Comparison of ENCODE assay signal across 25 cellular contexts in genomic region chr20:64114356-64114971, GRCh38. TPM values are rescaled to one million over a fixed set of nuclear protein-coding genes. Genes with fewer than 3 reads are reported as not detected.
A peak's percentile ranks its signal among the peaks of the same experiment; 100 is the strongest.
DNase-seq lines count a peak whose midpoint lies in the region; TF ChIP-seq lines count a peak whose summit lies in the region.
"Had no signal": no experiment of that assay in that cellular context is flagged by ENCODE, and none has a peak within 500 bp of the region (broad histone marks: within the 10 kb centered on the region; RNA-seq: fewer than 3 reads in every experiment).

No MANE protein-coding gene starts in this region.

- no peaks in the 10 kb centered on the region for H3K4me1 Mint-ChIP-seq in activated CD4-positive, alpha-beta T cell treated with anti-CD3 and anti-CD28 coated beads, Interleukin-2, amount 10 ng/mL, durations not matched to agents 24 days and 14 days
- H3K4me1 Mint-ChIP-seq in CD14-positive monocyte (no peaks in the 10 kb centered on the region), chondrocyte (ENCODE audit: low read depth) (no peaks in the 10 kb centered on the region), type B pancreatic cell (ENCODE audit: unreplicated experiment) (no peaks in the 10 kb centered on the region)

- no peak for TF ChIP-seq CTCF in CD14-positive monocyte (IDR thresholded peaks at IDR 0.05)
- no peak for TF ChIP-seq CTCF in chondrocyte (IDR thresholded peaks at IDR 0.05)
- TF ChIP-seq CTCF in type B pancreatic cell (conservative IDR thresholded peaks at IDR 0.05): no peak

- H3K27ac Mint-ChIP-seq in activated CD4-positive, alpha-beta T cell treated with anti-CD3 and anti-CD28 coated beads, Interleukin-2, amount 10 ng/mL, durations not matched to agents 24 days and 14 days: no peak overlapping the region
- H3K27ac Mint-ChIP-seq in CD14-positive monocyte: no peak overlapping the region
- no peak overlapping the region for H3K27ac Mint-ChIP-seq in chondrocyte (ENCODE audit: unreplicated experiment)
- H3K27ac Mint-ChIP-seq in type B pancreatic cell: no peak overlapping the region
- H3K27ac Mint-ChIP-seq: activated B cell treated with CpG ODN at 0.5 μM for 24 hours; activated T-helper 1 cell treated with anti-CD3 and anti-CD28 coated beads, Interleukin-12 subunit alpha, Interleukin-12 subunit beta, Interleukin-2, Interleukin-4 antibody, amounts not matched to agents 30 ng/mL and 10 ng/mL and 1 ng/mL, durations not matched to agents 14 hours and 24 hours and 36 hours; effector memory CD8-positive, alpha-beta T cell had no signal

- H3K4me3 Mint-ChIP-seq in activated CD4-positive, alpha-beta T cell treated with anti-CD3 and anti-CD28 coated beads, Interleukin-2, amount 10 ng/mL, durations not matched to agents 24 days and 14 days: no peak overlapping the region
- H3K4me3 Mint-ChIP-seq in CD14-positive monocyte (no peak overlapping the region), chondrocyte (ENCODE audit: unreplicated experiment) (no peak overlapping the region), type B pancreatic cell (no peak overlapping the region)
- H3K4me3 Mint-ChIP-seq: activated B cell treated with CpG ODN at 0.5 μM for 24 hours; activated T-helper 1 cell treated with anti-CD3 and anti-CD28 coated beads, Interleukin-12 subunit alpha, Interleukin-12 subunit beta, Interleukin-2, Interleukin-4 antibody, amounts not matched to agents 30 ng/mL and 10 ng/mL and 1 ng/mL, durations not matched to agents 14 hours and 24 hours and 36 hours; effector memory CD8-positive, alpha-beta T cell; naive thymus-derived CD4-positive, alpha-beta T cell had no signal

- H3K27me3 Mint-ChIP-seq in activated CD4-positive, alpha-beta T cell treated with anti-CD3 and anti-CD28 coated beads, Interleukin-2, amount 10 ng/mL, durations not matched to agents 24 days and 14 days: no peaks in the 10 kb centered on the region
- H3K27me3 Mint-ChIP-seq in CD14-positive monocyte (ENCODE audit: low read depth in 3 of 3): peaks cover 4 to 9% (median 6%) of the 10 kb centered on the region in 3 donors
- no peaks in the 10 kb centered on the region for H3K27me3 Mint-ChIP-seq in chondrocyte (ENCODE audit: low read depth)
- peaks cover 4% of the 10 kb centered on the region for H3K27me3 Mint-ChIP-seq in type B pancreatic cell
- H3K27me3 Mint-ChIP-seq: activated B cell treated with CpG ODN at 0.5 μM for 24 hours; effector memory CD8-positive, alpha-beta T cell; naive thymus-derived CD4-positive, alpha-beta T cell had no signal

- intact Hi-C loops in activated CD4-positive, alpha-beta T cell treated with anti-CD3 and anti-CD28 coated beads, Interleukin-2, amount 10 ng/mL, durations not matched to agents 24 days and 14 days (cut with micrococcal nuclease): no loop called here
- intact Hi-C loops in CD14-positive monocyte (cut with micrococcal nuclease) (no loop called here), posterior vena cava (cut with DNase I) (loop anchor here in 1 of 2 donors (10.0 kb wide), 1 partner anchor 80 kb away; the partner anchor contains the start of gene C20orf204)

- no peaks in the 10 kb centered on the region for H3K36me3 Mint-ChIP-seq in activated CD4-positive, alpha-beta T cell treated with anti-CD3 and anti-CD28 coated beads, Interleukin-2, amount 10 ng/mL, durations not matched to agents 24 days and 14 days (ENCODE audit: low read depth)
- H3K36me3 Mint-ChIP-seq in CD14-positive monocyte (no peaks in the 10 kb centered on the region), chondrocyte (ENCODE audit: low read depth) (no peaks in the 10 kb centered on the region), type B pancreatic cell (no peaks in the 10 kb centered on the region)
- H3K36me3 Mint-ChIP-seq: naive thymus-derived CD4-positive, alpha-beta T cell had no signal

- peak; percentile 52 for DNase-seq in activated CD4-positive, alpha-beta T cell treated with anti-CD3 and anti-CD28 coated beads, Interleukin-2, amount 10 ng/mL, durations not matched to agents 24 days and 14 days
- no peak for DNase-seq in activated CD4-positive, alpha-beta T cell treated with anti-CD3 and anti-CD28 coated beads, Interleukin-2, amount 50 U/mL, for 48 hours
- DNase-seq in CD14-positive monocyte (ENCODE audit: low spot score) (peak; percentile 32), chondrocyte (ENCODE audit: low spot score) (peak; percentile 78), posterior vena cava (ENCODE audit: low spot score) (peak; percentile 67), NCI-H146 (lab: John Stamatoyannopoulos, UW) (no peak), mucosa of gallbladder (ENCODE audit: low spot score) (no peak), type B pancreatic cell (ENCODE audit: extremely low spot score, unreplicated experiment) (no peak)
- DNase-seq: activated B cell treated with CpG ODN at 0.5 μM for 24 hours; body of pancreas; esophagus squamous epithelium; gastrocnemius medialis; HCEC 1CT; mesenchymal stem cell; NCI-H1105 treated with DMSO at 0.1 percent for 48 hours; NCI-H446 treated with DMSO at 0.1 percent for 48 hours; NK-92 treated with Interleukin-12 subunit alpha and Interleukin-12 subunit beta, amount 100 ng/mL, for 24 hours; T1000; thyroid gland had no signal

- no peaks in the 10 kb centered on the region for H3K9me3 Mint-ChIP-seq in activated CD4-positive, alpha-beta T cell treated with anti-CD3 and anti-CD28 coated beads, Interleukin-2, amount 10 ng/mL, durations not matched to agents 24 days and 14 days
- H3K9me3 Mint-ChIP-seq in CD14-positive monocyte (no peaks in the 10 kb centered on the region), chondrocyte (ENCODE audit: low read depth) (no peaks in the 10 kb centered on the region), type B pancreatic cell (no peaks in the 10 kb centered on the region)
- H3K9me3 Mint-ChIP-seq: activated B cell treated with CpG ODN at 0.5 μM for 24 hours; activated T-helper 1 cell treated with anti-CD3 and anti-CD28 coated beads, Interleukin-12 subunit alpha, Interleukin-12 subunit beta, Interleukin-2, Interleukin-4 antibody, amounts not matched to agents 30 ng/mL and 10 ng/mL and 1 ng/mL, durations not matched to agents 14 hours and 24 hours and 36 hours; effector memory CD8-positive, alpha-beta T cell; naive thymus-derived CD4-positive, alpha-beta T cell had no signal

RNA-seq across cellular contexts. Expression of gene NPBWR2, which starts 7.1 kb away (rescaled TPM):
- total RNA-seq in activated CD4-positive, alpha-beta T cell treated with anti-CD3 and anti-CD28 coated beads, Interleukin-2, amount 10 ng/mL, durations not matched to agents 24 days and 14 days: not detected in 2 replicates
- polyA plus RNA-seq in CD14-positive monocyte: not detected
- total RNA-seq in chondrocyte: not detected in 3 replicates
- not detected for total RNA-seq in posterior vena cava
- not detected for total RNA-seq in mucosa of gallbladder
- not detected in 2 replicates for total RNA-seq in type B pancreatic cell (ENCODE audit: low replicate concordance)
- total RNA-seq: A172; activated B cell treated with CpG ODN at 0.5 μM for 24 hours; activated T-helper 1 cell treated with anti-CD3 and anti-CD28 coated beads, Interleukin-12 subunit alpha, Interleukin-12 subunit beta, Interleukin-2, Interleukin-4 antibody, amounts not matched to agents 30 ng/mL and 10 ng/mL and 1 ng/mL, durations not matched to agents 14 hours and 24 hours and 36 hours; body of pancreas; esophagus squamous epithelium; gastrocnemius medialis; M059J; naive thymus-derived CD4-positive, alpha-beta T cell; thyroid gland had no signal
- polyA plus RNA-seq: keratinocyte; naive thymus-derived CD4-positive, alpha-beta T cell had no signal

RNA-seq across cellular contexts. Expression of gene LKAAEAR1, which starts 30.3 kb away (rescaled TPM):
- 0.23 TPM in 1 of 2 replicates, not detected in the other for total RNA-seq in activated CD4-positive, alpha-beta T cell treated with anti-CD3 and anti-CD28 coated beads, Interleukin-2, amount 10 ng/mL, durations not matched to agents 24 days and 14 days
- under 1 TPM; 0.61 to 0.86 TPM for polyA plus RNA-seq in CD14-positive monocyte
- total RNA-seq in chondrocyte (0.55 to 1.4 TPM in 2 of 3 replicates, not detected in the other), posterior vena cava (not detected), mucosa of gallbladder (not detected), type B pancreatic cell (ENCODE audit: low replicate concordance) (not detected in 2 replicates)
- total RNA-seq: A172, esophagus squamous epithelium, gastrocnemius medialis, M059J had no signal
- polyA plus RNA-seq: keratinocyte had no signal

RNA-seq across cellular contexts. Expression of gene OPRL1, which starts 34.6 kb away (rescaled TPM):
- 0.23 and 0.28 TPM in 2 replicates for total RNA-seq in activated CD4-positive, alpha-beta T cell treated with anti-CD3 and anti-CD28 coated beads, Interleukin-2, amount 10 ng/mL, durations not matched to agents 24 days and 14 days
- 1 to 10 TPM; 7.0 to 8.8 TPM for polyA plus RNA-seq in CD14-positive monocyte
- total RNA-seq in chondrocyte (3.2 to 4.6 TPM (median 3.5 TPM) in 3 replicates), posterior vena cava (1 to 10 TPM in 1 of 2 donors, under 1 TPM in 1; 0.76 to 1.4 TPM), mucosa of gallbladder (1.7 TPM), type B pancreatic cell (ENCODE audit: low replicate concordance) (0.50 and 1.9 TPM in 2 replicates)

RNA-seq across cellular contexts. Expression of gene RGS19, which starts 35.1 kb away (rescaled TPM):
- total RNA-seq in activated CD4-positive, alpha-beta T cell treated with anti-CD3 and anti-CD28 coated beads, Interleukin-2, amount 10 ng/mL, durations not matched to agents 24 days and 14 days: 50.0 TPM in 2 replicates
- 100 to 1,000 TPM; 244 to 280 TPM for polyA plus RNA-seq in CD14-positive monocyte
- total RNA-seq in chondrocyte (15.7 to 18.5 TPM (median 18.1 TPM) in 3 replicates), posterior vena cava (10 to 100 TPM; 18.0 to 19.1 TPM), mucosa of gallbladder (18.2 TPM), type B pancreatic cell (ENCODE audit: low replicate concordance) (8.4 and 9.5 TPM in 2 replicates)

RNA-seq across cellular contexts. Expression of gene MYT1, which starts 49.8 kb away (rescaled TPM):
- not detected in 2 replicates for total RNA-seq in activated CD4-positive, alpha-beta T cell treated with anti-CD3 and anti-CD28 coated beads, Interleukin-2, amount 10 ng/mL, durations not matched to agents 24 days and 14 days
- polyA plus RNA-seq in CD14-positive monocyte: not detected
- not detected in 3 replicates for total RNA-seq in chondrocyte
- not detected for total RNA-seq in posterior vena cava
- 0.17 TPM for total RNA-seq in mucosa of gallbladder
- total RNA-seq in type B pancreatic cell (ENCODE audit: low replicate concordance): 2.9 and 4.9 TPM in 2 replicates
- total RNA-seq: activated T-helper 1 cell treated with anti-CD3 and anti-CD28 coated beads, Interleukin-12 subunit alpha, Interleukin-12 subunit beta, Interleukin-2, Interleukin-4 antibody, amounts not matched to agents 30 ng/mL and 10 ng/mL and 1 ng/mL, durations not matched to agents 14 hours and 24 hours and 36 hours; esophagus squamous epithelium; gastrocnemius medialis; M059J; naive thymus-derived CD4-positive, alpha-beta T cell had no signal
- polyA plus RNA-seq: keratinocyte; naive thymus-derived CD4-positive, alpha-beta T cell had no signal

Comparison
In these comparisons a context has a peak if more than half of its experiments do, and no peak if none do; other contexts are left out.
1. DNase-seq: peak in activated CD4-positive, alpha-beta T cell treated with anti-CD3 and anti-CD28 coated beads, Interleukin-2, amount 10 ng/mL, durations not matched to agents 24 days and 14 days (single experiment), CD14-positive monocyte (single experiment), chondrocyte (single experiment) and posterior vena cava (single experiment); none in activated CD4-positive, alpha-beta T cell treated with anti-CD3 and anti-CD28 coated beads, Interleukin-2, amount 50 U/mL, for 48 hours (0 of 2), NCI-H146 (single experiment), mucosa of gallbladder (single experiment) and type B pancreatic cell (single experiment).